In the genomic region with DNA sequence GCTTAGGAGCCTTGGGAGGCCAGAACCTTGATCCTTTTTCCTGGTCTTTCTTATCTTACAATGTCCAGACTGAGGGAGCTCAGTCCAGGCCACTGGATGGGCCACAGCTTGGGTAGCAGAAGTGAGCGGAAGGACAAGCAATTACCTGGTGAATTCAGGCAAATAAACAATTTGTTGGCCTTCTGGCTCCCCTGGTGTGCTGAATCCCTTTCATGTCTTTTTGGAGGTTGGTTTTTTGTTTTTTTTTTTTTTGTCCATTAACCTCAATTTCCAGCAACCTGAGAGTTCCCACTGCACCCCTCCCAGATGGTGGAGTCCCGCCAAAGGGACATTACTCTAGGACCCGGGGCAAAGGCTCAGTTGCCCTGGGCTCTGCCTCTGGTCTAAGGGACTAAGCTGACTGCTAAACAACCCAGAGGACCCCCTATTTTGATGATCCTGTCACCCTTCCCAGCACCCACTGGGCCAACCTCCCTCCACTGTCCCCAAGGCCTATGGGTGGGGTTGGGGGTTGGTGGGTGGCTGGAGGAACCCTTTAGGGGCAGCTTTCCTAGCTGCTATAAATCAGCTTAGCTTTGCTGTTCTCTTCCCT, we compare ENCODE assay signal across 24 cellular contexts.
DNase-seq lines count a peak whose midpoint lies in the region; ATAC-seq, FAIRE-seq and TF ChIP-seq lines count a peak whose summit lies in the region.
"Had no signal": no experiment of that assay in that cellular context is flagged by ENCODE, and none has a peak within 500 bp of the region (broad histone marks: within the 10 kb centered on the region; RNA-seq: fewer than 3 reads in every experiment).

No MANE protein-coding gene starts in this region.

- no peak for TF ChIP-seq CTCF in right lobe of liver (IDR thresholded peaks at IDR 0.05)

- TF ChIP-seq POLR2A in right lobe of liver (IDR thresholded peaks at IDR 0.05) = no peak

- no peaks in the 10 kb centered on the region for H3K9me3 ChIP-seq in mesodermal cell (ENCODE audit: control insufficient read depth, low read length)
- no peaks in the 10 kb centered on the region for H3K9me3 ChIP-seq in right lobe of liver
- H3K9me3 ChIP-seq: adrenal gland, body of pancreas, left lung, thoracic aorta had no signal

- 94 to 100% methylated on average over 1 to 3 of the region's 3 CpGs for WGBS in mesodermal cell (ENCODE audit: insufficient coverage in 2 of 2), 2 experiments
- WGBS in right lobe of liver (ENCODE audit: insufficient coverage, low coverage, low lambda C conversion rate, missing lambda C conversion rate) = 100% methylated on average over 1 of the region's 3 CpGs

- intact Hi-C loops in Right ventricle myocardium inferior (cut with DNase I) (loop anchor here (5.0 kb wide), 1 partner anchor 83 kb away; the partner anchor contains the start of gene KCND3), cardiac septum (cut with DNase I) (loop anchor here (2.0 to 10.0 kb wide), 3 partner anchors 17 to 241 kb away; no protein-coding TSS in a partner anchor), right lobe of liver (cut with DNase I) (no loop called here)

- no peaks in the 10 kb centered on the region for H3K36me3 ChIP-seq in mesodermal cell (ENCODE audit: control insufficient read depth, insufficient read depth, low read length)
- H3K36me3 ChIP-seq in right lobe of liver = no peaks in the 10 kb centered on the region
- H3K36me3 ChIP-seq: adrenal gland, left lung, thoracic aorta had no signal

- no peak for FAIRE-seq in RCC 7860 (lab: Jason Lieb, UNC)
- FAIRE-seq: A204.1, colon, GM12878 had no signal

- H3K27ac ChIP-seq in mesodermal cell (ENCODE audit: low read depth, low read length, severe bottlenecking) = peak overlapping the region; percentile 2
- H3K27ac ChIP-seq in temporal lobe (ENCODE audit: low read depth, low read length) = peak overlapping the region; percentile 69
- no peak overlapping the region for H3K27ac ChIP-seq in right lobe of liver
- H3K27ac ChIP-seq: adrenal gland, body of pancreas, left lung, thoracic aorta had no signal

- H3K27me3 ChIP-seq in right lobe of liver = no peaks in the 10 kb centered on the region
- H3K27me3 ChIP-seq: adrenal gland, body of pancreas had no signal

- ATAC-seq in Right ventricle myocardium inferior (peak; percentile 2), right lobe of liver (no peak), GM19452 (IDR thresholded peaks at IDR 0.05; ENCODE audit: unreplicated experiment) (no peak)
- ATAC-seq: body of pancreas, left lung had no signal

- H3K4me1 ChIP-seq in mesodermal cell (ENCODE audit: control insufficient read depth, insufficient read depth, low read length, poor library complexity, severe bottlenecking) (peaks cover 16% of the 10 kb centered on the region), right lobe of liver (no peaks in the 10 kb centered on the region)
- H3K4me1 ChIP-seq: adrenal gland, body of pancreas, left lung had no signal

- H3K4me3 ChIP-seq in mesodermal cell (ENCODE audit: extremely low read depth, insufficient read depth, low read length, poor library complexity, severe bottlenecking) = no peak overlapping the region
- H3K4me3 ChIP-seq in right lobe of liver = no peak overlapping the region
- H3K4me3 ChIP-seq: adrenal gland, body of pancreas, GM12878, left lung had no signal

- no peak for DNase-seq in Right ventricle myocardium inferior (ENCODE audit: missing footprints)
- DNase-seq in cardiac septum (ENCODE audit: low spot score) = no peak
- DNase-seq in cerebellum (ENCODE audit: low spot score) = peak; percentile 80
- DNase-seq in right lobe of liver = no peak
- no peak for DNase-seq in RCC 7860 (ENCODE audit: low spot score)
- DNase-seq: activated CD4-positive, CD25-positive, alpha-beta regulatory T cell treated with anti-CD3 and anti-CD28 coated beads, Interleukin-2, amount 50 U/mL, for 72 hours; activated CD8-positive, alpha-beta memory T cell treated with anti-CD3 and anti-CD28 coated beads, Interleukin-2, amount 50 U/mL, for 4 hours; activated naive CD4-positive, alpha-beta T cell treated with anti-CD3 and anti-CD28 coated beads, Interleukin-2, amount 10 ng/mL, durations not matched to agents 7 days and 5 days; adrenal gland; body of pancreas; CD4-positive, alpha-beta memory T cell; effector CD8-positive, alpha-beta T cell; left lung; MV-4-11; NCI-H446; NCI-H774; stimulated activated CD4-positive, alpha-beta T cell treated with anti-CD3 and anti-CD28 coated beads, Interleukin-1b, Interleukin-23, amount 100 ng/mL, for 48 hours had no signal

Comparison
In these comparisons a context has a peak if more than half of its experiments do, and no peak if none do; other contexts are left out.
1. H3K27ac ChIP-seq: peak in mesodermal cell (single experiment) and temporal lobe (single experiment); none in right lobe of liver (0 of 3).
2. intact Hi-C loops: an anchor here in Right ventricle myocardium inferior (5.0 kb wide) and cardiac septum (2.0 to 10.0 kb wide); none called in right lobe of liver.